Comparison of ENCODE assay signal across 8 cellular contexts in the genomic region with DNA sequence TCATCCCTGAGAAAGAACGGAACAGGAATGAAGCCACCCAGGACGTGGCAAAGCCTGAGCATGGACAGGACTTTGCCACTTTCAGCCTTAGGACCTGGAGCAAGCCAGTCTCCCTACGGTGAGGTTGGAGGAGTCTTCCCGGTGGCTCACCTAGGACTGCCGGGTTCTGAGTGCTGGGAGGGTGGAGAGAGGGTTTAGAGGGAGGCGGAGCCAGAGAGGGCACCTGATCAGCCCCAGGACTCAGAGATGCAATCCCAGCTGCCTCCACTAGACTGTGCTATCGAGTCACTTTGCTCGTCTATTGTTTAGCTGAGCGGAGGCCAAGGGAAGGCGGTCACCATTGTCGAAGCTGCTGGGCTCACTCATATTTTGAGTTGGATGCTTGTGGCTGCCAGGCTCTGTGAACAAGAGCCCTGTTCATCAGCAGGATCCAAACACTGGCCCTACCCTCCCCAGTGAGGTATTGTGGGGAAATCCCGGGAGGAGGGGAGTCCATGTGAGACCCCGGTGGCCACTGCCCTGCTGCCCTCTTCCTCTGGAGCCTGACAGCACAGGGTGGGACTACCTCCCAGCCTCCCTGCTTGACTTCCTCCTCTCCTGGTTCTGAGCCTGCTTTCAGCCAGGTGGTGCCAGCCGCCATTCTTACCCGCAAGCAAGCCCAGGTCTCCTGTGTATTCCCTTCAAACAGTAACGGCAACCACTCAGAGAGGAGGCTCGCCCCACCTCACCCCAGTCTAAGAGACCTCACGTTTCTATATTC. TPM values are rescaled to one million over a fixed set of nuclear protein-coding genes. Genes with fewer than 3 reads are reported as not detected.
DNase-seq lines count a peak whose midpoint lies in the region; ATAC-seq and TF ChIP-seq lines count a peak whose summit lies in the region.

No MANE protein-coding gene starts in this region.

- H3K4me3 ChIP-seq in GM12864 (ENCODE audit: low read depth, low read length), result no peak overlapping the region
- H3K4me3 ChIP-seq in Loucy (ENCODE audit: low read length, poor library complexity, severe bottlenecking), result no peak overlapping the region
- H3K4me3 ChIP-seq in SJSA1, result no peak overlapping the region
- no peak overlapping the region for H3K4me3 ChIP-seq in vagina

- H3K4me1 ChIP-seq in Loucy (ENCODE audit: insufficient read depth, low read length, poor library complexity, severe bottlenecking) (no peaks in the 10 kb centered on the region), SJSA1 (replicated peaks) (peaks cover 13% of the 10 kb centered on the region), vagina (peaks cover 25% of the 10 kb centered on the region)

- no peaks in the 10 kb centered on the region for H3K79me2 ChIP-seq in Loucy (ENCODE audit: insufficient read depth, low read length)

- H3F3A ChIP-seq in Loucy (ENCODE audit: low read depth), result no peaks in the 10 kb centered on the region

- H3K27me3 ChIP-seq in Loucy (ENCODE audit: insufficient read depth, low read length, poor library complexity, severe bottlenecking) (no peaks in the 10 kb centered on the region), SJSA1 (replicated peaks) (no peaks in the 10 kb centered on the region), vagina (no peaks in the 10 kb centered on the region)

- H4K20me1 ChIP-seq in Loucy (ENCODE audit: insufficient read depth, low read length, poor library complexity, severe bottlenecking), result no peaks in the 10 kb centered on the region

- no peaks in the 10 kb centered on the region for H3K9me2 ChIP-seq in Loucy (replicated peaks; ENCODE audit: low read depth, low read length)

- H3K9me3 ChIP-seq in Loucy (ENCODE audit: insufficient read depth, low read depth, low read length) (no peaks in the 10 kb centered on the region), SJSA1 (replicated peaks) (no peaks in the 10 kb centered on the region), vagina (no peaks in the 10 kb centered on the region)

- H3K4me3 Mint-ChIP-seq in activated naive CD4-positive, alpha-beta T cell treated with anti-CD3 and anti-CD28 coated beads, Interleukin-2, amount 10 ng/mL, durations not matched to agents 7 days and 5 days, result no peak overlapping the region

- peaks cover 80% of the 10 kb centered on the region for H3K27me3 Mint-ChIP-seq in activated naive CD4-positive, alpha-beta T cell treated with anti-CD3 and anti-CD28 coated beads, Interleukin-2, amount 10 ng/mL, durations not matched to agents 7 days and 5 days

- TF ChIP-seq CTCF in GM12864 (IDR thresholded peaks at IDR 0.05; ENCODE audit: low read depth, low read length, missing control alignments) (peak; percentile 95), Loucy (conservative IDR thresholded peaks at IDR 0.05; ENCODE audit: low read length) (peak; percentile 74), vagina (IDR thresholded peaks at IDR 0.05) (peak; percentile 27 to 79 (median 46))

- H3K36me3 ChIP-seq in Loucy (ENCODE audit: insufficient read depth, low read length) (no peaks in the 10 kb centered on the region), SJSA1 (no peaks in the 10 kb centered on the region), vagina (no peaks in the 10 kb centered on the region)

- H2AFZ ChIP-seq in Loucy (ENCODE audit: low read length), result peak overlapping the region; percentile 85

- H3K27ac ChIP-seq in SJSA1 (no peak overlapping the region), vagina (peak overlapping the region; percentile 60)

- H3K9me3 Mint-ChIP-seq in activated naive CD4-positive, alpha-beta T cell treated with anti-CD3 and anti-CD28 coated beads, Interleukin-2, amount 10 ng/mL, durations not matched to agents 7 days and 5 days, result no peaks in the 10 kb centered on the region

- H3K4me2 ChIP-seq in Loucy (ENCODE audit: low read depth, low read length, poor library complexity, severe bottlenecking), result no peak overlapping the region

- intact Hi-C loops in posterior vena cava (cut with DNase I), result no loop called here
- intact Hi-C loops in vagina (cut with DNase I), result no loop called here

- no peak overlapping the region for H3K9ac ChIP-seq in Loucy (ENCODE audit: low read depth, low read length, poor library complexity, severe bottlenecking)

- CTCF ChIA-PET in activated naive CD4-positive, alpha-beta T cell treated with anti-CD3 and anti-CD28 coated beads, Interleukin-2, amount 10 ng/mL, durations not matched to agents 7 days and 5 days (lab: Charles Lee), result interaction anchor here (0.8 to 2.0 kb wide), 7 partner anchors 8 to 84 kb away, joined by 3 to 10 read pairs (median 5); no protein-coding TSS in a partner anchor

- H3K4me1 Mint-ChIP-seq in activated naive CD4-positive, alpha-beta T cell treated with anti-CD3 and anti-CD28 coated beads, Interleukin-2, amount 10 ng/mL, durations not matched to agents 7 days and 5 days, result no peaks in the 10 kb centered on the region

- H3K27ac Mint-ChIP-seq in activated naive CD4-positive, alpha-beta T cell treated with anti-CD3 and anti-CD28 coated beads, Interleukin-2, amount 10 ng/mL, durations not matched to agents 7 days and 5 days, result no peak overlapping the region

- no peaks in the 10 kb centered on the region for H3K36me3 Mint-ChIP-seq in activated naive CD4-positive, alpha-beta T cell treated with anti-CD3 and anti-CD28 coated beads, Interleukin-2, amount 10 ng/mL, durations not matched to agents 7 days and 5 days

- TF ChIP-seq POLR2A in vagina (IDR thresholded peaks at IDR 0.05), result peak in 1 of 2 donors; percentile 47

- no peak for ATAC-seq in GM19452 (IDR thresholded peaks at IDR 0.05; ENCODE audit: unreplicated experiment)

- peak; percentile 29 for DNase-seq in GM12864 (ENCODE audit: low read depth)
- peak; percentile 87 to 89 for DNase-seq in SJSA1 (ENCODE audit: low read depth in 1 of 2, low spot score in 2 of 2)
- DNase-seq in activated naive CD4-positive, alpha-beta T cell treated with anti-CD3 and anti-CD28 coated beads, Interleukin-2, amount 10 ng/mL, durations not matched to agents 7 days and 5 days, result peak; percentile 85
- DNase-seq in glomerular visceral epithelial cell (ENCODE audit: extremely low spot score), result peak; percentile 79
- peak; percentile 93 for DNase-seq in posterior vena cava (ENCODE audit: low spot score)
- peak in 1 of 2 donors; percentile 90 for DNase-seq in vagina (ENCODE audit: extremely low spot score in 2 of 2)

RNA-seq across cellular contexts. Expression of a gene that starts 7.0 kb away (rescaled TPM):
- total RNA-seq in SJSA1 (2014; rRNA removed; shearing (Covaris generic)), result 0.92 TPM in 1 of 2 replicates, not detected in the other
- total RNA-seq in posterior vena cava, result 1 to 10 TPM; 1.3 to 2.0 TPM
- 1,546 TPM for total RNA-seq in vagina

RNA-seq across cellular contexts. Expression of a gene that starts 7.8 kb away (rescaled TPM):
- total RNA-seq in SJSA1 (2014; rRNA removed; shearing (Covaris generic)), result not detected in 2 replicates
- not detected for total RNA-seq in posterior vena cava
- not detected for total RNA-seq in vagina

RNA-seq across cellular contexts. Expression of a gene that starts 32.9 kb away (rescaled TPM):
- 0.37 TPM in 1 of 2 replicates, not detected in the other for total RNA-seq in SJSA1 (2014; rRNA removed; shearing (Covaris generic))
- total RNA-seq in posterior vena cava, result not detected
- 872 TPM for total RNA-seq in vagina

RNA-seq across cellular contexts. Expression of a gene that starts 44.7 kb away (rescaled TPM):
- 3,176 and 3,345 TPM in 2 replicates for total RNA-seq in SJSA1 (2014; rRNA removed; shearing (Covaris generic))
- total RNA-seq in posterior vena cava (1 to 10 TPM; 2.8 to 5.1 TPM), vagina (165 TPM)

RNA-seq across cellular contexts. Expression of a gene that starts 51.6 kb away (rescaled TPM):
- total RNA-seq in SJSA1 (2014; rRNA removed; shearing (Covaris generic)), result not detected in 2 replicates
- total RNA-seq in posterior vena cava (1 to 10 TPM; 1.6 to 3.6 TPM), vagina (198 TPM)

Comparison
In these comparisons a context has a peak if more than half of its experiments do, and no peak if none do; other contexts are left out.
1. RNA of a gene that starts 7.0 kb away (total RNA-seq): 1,546 TPM in vagina (single experiment); 1.3 to 2.0 TPM in posterior vena cava and 0.92 TPM in SJSA1; every median in the first group is over 100 times any median in the second.
2. RNA of a gene that starts 32.9 kb away (total RNA-seq): 872 TPM in vagina (single experiment); 0.37 TPM in SJSA1 and not detected in posterior vena cava; every median in the first group is over 100 times any median in the second.
3. Peak in every context shown above with its lines, with median percentiles within 50 percentile points of each other: CTCF ChIP-seq.